In the genomic region with DNA sequence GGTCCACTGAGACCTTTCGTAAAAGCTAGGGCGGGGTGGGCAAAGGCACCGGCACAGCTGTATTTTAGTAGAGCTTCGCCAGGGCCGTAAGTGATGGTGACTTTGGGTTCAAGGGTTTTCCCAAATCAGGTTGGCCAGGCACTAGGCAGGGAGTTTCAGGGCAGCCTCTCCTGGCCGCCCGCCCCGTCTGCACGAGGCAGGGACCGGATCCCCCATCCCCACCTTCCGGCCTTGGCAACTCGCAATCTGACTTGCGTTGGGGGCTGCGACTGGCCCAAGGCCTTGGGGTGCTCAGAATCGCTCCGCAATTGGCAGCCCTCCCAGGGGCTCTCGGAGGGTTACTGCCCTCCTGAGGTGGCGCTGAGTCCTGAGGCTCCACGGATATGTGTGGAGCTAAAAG, we compare ENCODE assay signal across 19 cellular contexts. TPM values are rescaled to one million over a fixed set of nuclear protein-coding genes. Genes with fewer than 3 reads are reported as not detected.
"Had no signal": no experiment of that assay in that cellular context is flagged by ENCODE, and none has a peak within 500 bp of the region (broad histone marks: within the 10 kb centered on the region; RNA-seq: fewer than 3 reads in every experiment).

No MANE protein-coding gene starts in this region.

- H3K4me3 Mint-ChIP-seq: activated naive CD8-positive, alpha-beta T cell; activated T-cell treated with anti-CD3 and anti-CD28 coated beads, Interleukin-2, amount 50 U/mL, for 4 hours; memory B cell; nephron; stimulated activated naive CD8-positive, alpha-beta T cell treated with anti-CD3 and anti-CD28 coated beads, Interleukin-15, amount 100 ng/mL, for 72 hours had no signal

- ATAC-seq: activated T-cell treated with anti-CD3 and anti-CD28 coated beads, Interleukin-2, amount 50 U/mL, for 4 hours; stimulated activated naive CD8-positive, alpha-beta T cell treated with anti-CD3 and anti-CD28 coated beads, Interleukin-15, amount 100 ng/mL, for 72 hours had no signal

- H3K9me3 Mint-ChIP-seq: nephron; stimulated activated naive CD8-positive, alpha-beta T cell treated with anti-CD3 and anti-CD28 coated beads, Interleukin-15, amount 100 ng/mL, for 72 hours had no signal

- H3K27ac ChIP-seq: breast epithelium, esophagus squamous epithelium, left ventricle myocardium inferior, vagina, VCaP had no signal

- DNase-seq: activated CD4-positive, alpha-beta T cell treated with anti-CD3 and anti-CD28 coated beads for 48 hours; activated gamma-delta T cell; activated T-cell treated with anti-CD3 and anti-CD28 coated beads, Interleukin-2, amount 50 U/mL, for 4 hours; esophagus squamous epithelium; foreskin fibroblast; left ventricle myocardium inferior; stimulated activated CD4-positive, alpha-beta T cell treated with anti-CD3 and anti-CD28 coated beads, Interleukin-15, amount 100 ng/mL, for 24 hours; stimulated activated CD4-positive, alpha-beta T cell treated with anti-CD3 and anti-CD28 coated beads, Interleukin-4, amount 100 ng/mL, for 4 hours; stimulated activated naive CD8-positive, alpha-beta T cell treated with anti-CD3 and anti-CD28 coated beads, Interleukin-15, amount 100 ng/mL, for 72 hours; SW 1271 had no signal

- H3K27ac Mint-ChIP-seq: memory B cell; nephron; stimulated activated naive CD8-positive, alpha-beta T cell treated with anti-CD3 and anti-CD28 coated beads, Interleukin-15, amount 100 ng/mL, for 72 hours had no signal

- H3K9me3 ChIP-seq: breast epithelium, vagina had no signal

- H3K4me3 ChIP-seq: breast epithelium, esophagus squamous epithelium, left ventricle myocardium inferior, vagina had no signal

- H3K36me3 ChIP-seq: breast epithelium, esophagus squamous epithelium, left ventricle myocardium inferior, vagina had no signal

RNA-seq across cellular contexts. Expression of a gene that starts 4.1 kb away (rescaled TPM):
- total RNA-seq: activated T-cell treated with anti-CD3 and anti-CD28 coated beads, Interleukin-2, amount 50 U/mL, for 4 hours; breast epithelium; esophagus squamous epithelium; left ventricle myocardium inferior; osteoblast; pulmonary artery endothelial cell; skeletal muscle tissue; vagina had no signal

RNA-seq across cellular contexts. Expression of a gene that starts 6.0 kb away (rescaled TPM):
- total RNA-seq: left ventricle myocardium inferior, osteoblast, pulmonary artery endothelial cell, skeletal muscle tissue, vagina had no signal
